Comparison of ENCODE assay signal across 30 cellular contexts in genomic region chr12:126763359-126763758, GRCh38.
"Had no signal": no experiment of that assay in that cellular context is flagged by ENCODE, and none has a peak within 500 bp of the region (broad histone marks: within the 10 kb centered on the region; RNA-seq: fewer than 3 reads in every experiment).

No MANE protein-coding gene starts in this region.

- H3K27me3 ChIP-seq: brain microvascular endothelial cell, Peyer's patch, SJSA1 had no signal

- H3K4me1 ChIP-seq: Peyer's patch, SJSA1 had no signal

- H3K9me3 ChIP-seq: SK-N-SH had no signal

- DNase-seq: activated CD4-positive, alpha-beta T cell treated with anti-CD3 and anti-CD28 coated beads, Interleukin-2, amount 10 ng/mL, durations not matched to agents 24 days and 14 days; activated CD4-positive, alpha-beta T cell treated with anti-CD3 and anti-CD28 coated beads, Interleukin-2, amount 50 U/mL, for 4 hours; activated CD8-positive, alpha-beta memory T cell treated with anti-CD3 and anti-CD28 coated beads, Interleukin-2, amount 50 U/mL, for 4 hours; activated effector memory CD4-positive, alpha-beta T cell treated with Interleukin-2 at 50 U/mL for 16 hours; activated naive CD4-positive, alpha-beta T cell treated with anti-CD3 and anti-CD28 coated beads, Interleukin-2, amount 10 ng/mL, durations not matched to agents 7 days and 5 days; activated naive CD8-positive, alpha-beta T cell treated with anti-CD3 and anti-CD28 coated beads for 36 hours; activated T-cell treated with anti-CD3 and anti-CD28 coated beads for 4 hours; activated T-cell treated with anti-CD3 and anti-CD28 coated beads, Interleukin-2, amount 50 U/mL, for 4 hours; amniotic stem cell; aorta; brain microvascular endothelial cell; central memory CD4-positive, alpha-beta T cell; Karpas-422; KBM-7; NCI-H1105; NCI-H1417 treated with DMSO at 0.1 percent for 48 hours; NCI-H187 treated with DMSO at 0.1 percent for 48 hours; NCI-H2081; NCI-H226; NCI-H524 treated with DMSO at 0.1 percent for 48 hours; NK-92 treated with Interleukin-12 subunit alpha and Interleukin-12 subunit beta, amount 100 ng/mL, for 24 hours; PC-3; Peyer's patch; RPMI8226; SHP77 treated with DMSO at 0.1 percent for 48 hours; SK-N-SH had no signal

- H3K36me3 ChIP-seq: brain microvascular endothelial cell, Peyer's patch, SJSA1 had no signal

- H3K4me3 Mint-ChIP-seq: activated CD4-positive, alpha-beta T cell treated with anti-CD3 and anti-CD28 coated beads, Interleukin-2, amount 10 ng/mL, durations not matched to agents 24 days and 14 days; activated naive CD4-positive, alpha-beta T cell treated with anti-CD3 and anti-CD28 coated beads, Interleukin-2, amount 10 ng/mL, durations not matched to agents 7 days and 5 days; activated naive CD8-positive, alpha-beta T cell treated with anti-CD3 and anti-CD28 coated beads for 36 hours; activated T-cell treated with anti-CD3 and anti-CD28 coated beads, Interleukin-2, amount 50 U/mL, for 4 hours; activated T-helper 1 cell treated with anti-CD3 and anti-CD28 coated beads, Interleukin-12 subunit alpha, Interleukin-12 subunit beta, Interleukin-2, Interleukin-4 antibody, amounts not matched to agents 30 ng/mL and 10 ng/mL and 1 ng/mL, durations not matched to agents 14 hours and 24 hours and 36 hours; T-helper 1 cell treated with Interleukin-12 subunit alpha and Interleukin-12 subunit beta and Interleukin-4 antibody, amounts not matched to agents 30 μg/mL and 1 μg/mL, for 36 hours; T-helper 2 cell treated with Interferon-gamma antibody and Interleukin-4, amounts not matched to agents 5 μg/mL and 100 μg/mL, for 36 hours had no signal

- H3K4me3 ChIP-seq: Peyer's patch, SJSA1 had no signal

- H3K27ac Mint-ChIP-seq: activated CD4-positive, alpha-beta T cell treated with anti-CD3 and anti-CD28 coated beads, Interleukin-2, amount 10 ng/mL, durations not matched to agents 24 days and 14 days; activated naive CD4-positive, alpha-beta T cell treated with anti-CD3 and anti-CD28 coated beads, Interleukin-2, amount 10 ng/mL, durations not matched to agents 7 days and 5 days; activated naive CD8-positive, alpha-beta T cell treated with anti-CD3 and anti-CD28 coated beads for 36 hours; activated T-helper 1 cell treated with anti-CD3 and anti-CD28 coated beads, Interleukin-12 subunit alpha, Interleukin-12 subunit beta, Interleukin-2, Interleukin-4 antibody, amounts not matched to agents 30 ng/mL and 10 ng/mL and 1 ng/mL, durations not matched to agents 14 hours and 24 hours and 36 hours; T-helper 1 cell treated with Interleukin-12 subunit alpha and Interleukin-12 subunit beta and Interleukin-4 antibody, amounts not matched to agents 30 μg/mL and 1 μg/mL, for 36 hours; T-helper 2 cell treated with Interferon-gamma antibody and Interleukin-4, amounts not matched to agents 5 μg/mL and 100 μg/mL, for 36 hours had no signal

- ATAC-seq: activated T-cell treated with anti-CD3 and anti-CD28 coated beads, Interleukin-2, amount 50 U/mL, for 4 hours; PC-3 had no signal

- H3K27ac ChIP-seq: brain microvascular endothelial cell, Peyer's patch, SJSA1 had no signal

- H3K4me1 Mint-ChIP-seq: activated naive CD8-positive, alpha-beta T cell treated with anti-CD3 and anti-CD28 coated beads for 36 hours had no signal

- H3K36me3 Mint-ChIP-seq: activated naive CD8-positive, alpha-beta T cell treated with anti-CD3 and anti-CD28 coated beads for 36 hours had no signal

- H3K27me3 Mint-ChIP-seq: activated CD4-positive, alpha-beta T cell treated with anti-CD3 and anti-CD28 coated beads, Interleukin-2, amount 10 ng/mL, durations not matched to agents 24 days and 14 days; activated naive CD4-positive, alpha-beta T cell treated with anti-CD3 and anti-CD28 coated beads, Interleukin-2, amount 10 ng/mL, durations not matched to agents 7 days and 5 days; activated naive CD8-positive, alpha-beta T cell treated with anti-CD3 and anti-CD28 coated beads for 36 hours had no signal
